ENCODE assay signal across 35 cellular contexts in the genomic region with DNA sequence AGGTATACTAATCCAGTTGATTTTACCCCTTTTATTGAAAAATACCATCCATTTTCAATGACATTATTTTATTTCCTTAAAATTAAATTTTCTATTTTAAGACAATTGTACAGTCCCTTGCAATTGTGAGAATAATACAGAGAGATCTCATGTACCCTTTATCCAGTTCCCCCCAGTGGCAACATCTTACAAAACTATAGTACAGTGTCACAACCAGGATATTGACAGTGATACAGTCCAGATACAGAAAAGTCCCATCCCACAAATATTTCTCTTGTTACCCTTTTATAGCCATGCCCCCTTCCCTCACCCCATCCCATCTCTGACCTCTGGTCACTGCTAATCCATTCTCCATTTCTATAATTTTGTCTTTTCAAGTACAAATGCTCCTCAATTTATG. TPM values are rescaled to one million over a fixed set of nuclear protein-coding genes. Genes with fewer than 3 reads are reported as not detected.
"Had no signal": no experiment of that assay in that cellular context is flagged by ENCODE, and none has a peak within 500 bp of the region (broad histone marks: within the 10 kb centered on the region; RNA-seq: fewer than 3 reads in every experiment).

No MANE protein-coding gene starts in this region.

- H3K36me3 Mint-ChIP-seq: activated naive CD4-positive, alpha-beta T cell treated with anti-CD3 and anti-CD28 coated beads, Interleukin-2, amount 10 ng/mL, durations not matched to agents 7 days and 5 days had no signal

- H3K4me3 Mint-ChIP-seq: activated B cell treated with CpG ODN at 0.5 μM for 24 hours; activated CD4-positive, alpha-beta memory T cell treated with anti-CD3 and anti-CD28 coated beads for 36 hours; activated CD4-positive, alpha-beta T cell treated with anti-CD3 and anti-CD28 coated beads, Interleukin-2, amount 10 ng/mL, durations not matched to agents 24 days and 14 days; activated CD8-positive, alpha-beta T cell treated with anti-CD3 and anti-CD28 coated beads for 36 hours; activated naive CD4-positive, alpha-beta T cell treated with anti-CD3 and anti-CD28 coated beads, Interleukin-2, amount 10 ng/mL, durations not matched to agents 7 days and 5 days; activated naive CD8-positive, alpha-beta T cell treated with anti-CD3 and anti-CD28 coated beads for 36 hours; activated T-cell treated with anti-CD3 and anti-CD28 coated beads, Interleukin-2, amount 50 U/mL, for 4 hours; activated T-cell treated with anti-CD3 and anti-CD28 coated beads, Interleukin-2, amount 50 U/mL, for 72 hours; activated T-helper 1 cell treated with anti-CD3 and anti-CD28 coated beads, Interleukin-12 subunit alpha, Interleukin-12 subunit beta, Interleukin-2, Interleukin-4 antibody, amounts not matched to agents 30 ng/mL and 10 ng/mL and 1 ng/mL, durations not matched to agents 14 hours and 24 hours and 36 hours; activated T-helper 17 cell treated with anti-CD3 and anti-CD28 coated beads, Interleukin-2, amount 50 U/mL, for 72 hours; T-helper 1 cell treated with Interleukin-12 subunit alpha and Interleukin-12 subunit beta and Interleukin-4 antibody, amounts not matched to agents 30 μg/mL and 1 μg/mL, for 36 hours; T-helper 2 cell treated with Interferon-gamma antibody and Interleukin-4, amounts not matched to agents 5 μg/mL and 100 μg/mL, for 36 hours had no signal

- FAIRE-seq: astrocyte, TTC549 had no signal

- H3K4me1 ChIP-seq: adrenal gland, breast epithelium had no signal

- H3K9me3 ChIP-seq: adrenal gland had no signal

- H3K36me3 ChIP-seq: adrenal gland, brain microvascular endothelial cell, breast epithelium had no signal

- DNase-seq: activated B cell treated with CpG ODN at 0.5 μM for 24 hours; activated CD4-positive, alpha-beta memory T cell treated with anti-CD3 and anti-CD28 coated beads for 36 hours; activated CD4-positive, alpha-beta T cell treated with anti-CD3 and anti-CD28 coated beads for 4 hours; activated CD4-positive, alpha-beta T cell treated with anti-CD3 and anti-CD28 coated beads, Interleukin-2, amount 10 ng/mL, durations not matched to agents 24 days and 14 days; activated CD4-positive, alpha-beta T cell treated with anti-CD3 and anti-CD28 coated beads, Interleukin-2, amount 50 U/mL, for 1 hour; activated CD4-positive, alpha-beta T cell treated with anti-CD3 and anti-CD28 coated beads, Interleukin-2, amount 50 U/mL, for 4 hours; activated CD4-positive, CD25-positive, alpha-beta regulatory T cell treated with anti-CD3 and anti-CD28 coated beads, Interleukin-2, amount 50 U/mL, for 72 hours; activated CD8-positive, alpha-beta memory T cell treated with anti-CD3 and anti-CD28 coated beads, Interleukin-2, amount 50 U/mL, for 4 hours; activated CD8-positive, alpha-beta T cell treated with anti-CD3 and anti-CD28 coated beads for 36 hours; activated effector memory CD4-positive, alpha-beta T cell treated with anti-CD3 and anti-CD28 coated beads, Interleukin-2, amount 50 U/mL, for 16 hours; activated gamma-delta T cell treated with Interleukin-2 at 50 U/mL for 16 hours; activated naive CD4-positive, alpha-beta T cell; activated naive CD4-positive, alpha-beta T cell treated with anti-CD3 and anti-CD28 coated beads, Interleukin-2, amount 10 ng/mL, durations not matched to agents 7 days and 5 days; activated naive CD8-positive, alpha-beta T cell treated with anti-CD3 and anti-CD28 coated beads for 36 hours; activated T-cell treated with anti-CD3 and anti-CD28 coated beads for 4 hours; activated T-cell treated with anti-CD3 and anti-CD28 coated beads, Interleukin-2, amount 50 U/mL, for 1 hour; activated T-cell treated with anti-CD3 and anti-CD28 coated beads, Interleukin-2, amount 50 U/mL, for 4 hours; activated T-cell treated with anti-CD3 and anti-CD28 coated beads, Interleukin-2, amount 50 U/mL, for 72 hours; amniotic stem cell; body of pancreas; brain microvascular endothelial cell; central memory CD4-positive, alpha-beta T cell; T-helper 1 cell; T-helper 2 cell; T-helper 9 cell had no signal

- H3K27ac ChIP-seq: adrenal gland, body of pancreas, brain microvascular endothelial cell, breast epithelium, VCaP had no signal

- H3K4me1 Mint-ChIP-seq: activated B cell treated with CpG ODN at 0.5 μM for 24 hours; activated CD4-positive, alpha-beta T cell treated with anti-CD3 and anti-CD28 coated beads, Interleukin-2, amount 10 ng/mL, durations not matched to agents 24 days and 14 days; activated naive CD4-positive, alpha-beta T cell treated with anti-CD3 and anti-CD28 coated beads, Interleukin-2, amount 10 ng/mL, durations not matched to agents 7 days and 5 days; activated naive CD8-positive, alpha-beta T cell treated with anti-CD3 and anti-CD28 coated beads for 36 hours had no signal

- H3K4me3 ChIP-seq: adrenal gland, body of pancreas, breast epithelium had no signal

- ATAC-seq: activated CD8-positive, alpha-beta T cell treated with anti-CD3 and anti-CD28 coated beads for 36 hours; activated naive CD4-positive, alpha-beta T cell treated with anti-CD3 and anti-CD28 coated beads, Interleukin-2, amount 50 U/mL, for 72 hours; activated T-cell treated with anti-CD3 and anti-CD28 coated beads, Interleukin-2, amount 50 U/mL, for 4 hours; activated T-cell treated with anti-CD3 and anti-CD28 coated beads, Interleukin-2, amount 50 U/mL, for 72 hours; activated T-helper 17 cell treated with anti-CD3 and anti-CD28 coated beads, Interleukin-2, amount 50 U/mL, for 72 hours; body of pancreas had no signal

- H3K27me3 ChIP-seq: body of pancreas, brain microvascular endothelial cell had no signal

- H3K27ac Mint-ChIP-seq: activated B cell treated with CpG ODN at 0.5 μM for 24 hours; activated CD4-positive, alpha-beta memory T cell treated with anti-CD3 and anti-CD28 coated beads for 36 hours; activated CD4-positive, alpha-beta T cell treated with anti-CD3 and anti-CD28 coated beads, Interleukin-2, amount 10 ng/mL, durations not matched to agents 24 days and 14 days; activated CD8-positive, alpha-beta T cell treated with anti-CD3 and anti-CD28 coated beads for 36 hours; activated naive CD4-positive, alpha-beta T cell treated with anti-CD3 and anti-CD28 coated beads, Interleukin-2, amount 10 ng/mL, durations not matched to agents 7 days and 5 days; activated naive CD4-positive, alpha-beta T cell treated with anti-CD3 and anti-CD28 coated beads, Interleukin-2, amount 50 U/mL, for 72 hours; activated naive CD8-positive, alpha-beta T cell treated with anti-CD3 and anti-CD28 coated beads for 36 hours; activated T-cell treated with anti-CD3 and anti-CD28 coated beads, Interleukin-2, amount 50 U/mL, for 72 hours; activated T-helper 1 cell treated with anti-CD3 and anti-CD28 coated beads, Interleukin-12 subunit alpha, Interleukin-12 subunit beta, Interleukin-2, Interleukin-4 antibody, amounts not matched to agents 30 ng/mL and 10 ng/mL and 1 ng/mL, durations not matched to agents 14 hours and 24 hours and 36 hours; activated T-helper 17 cell treated with anti-CD3 and anti-CD28 coated beads, Interleukin-2, amount 50 U/mL, for 72 hours; T-helper 1 cell treated with Interleukin-12 subunit alpha and Interleukin-12 subunit beta and Interleukin-4 antibody, amounts not matched to agents 30 μg/mL and 1 μg/mL, for 36 hours; T-helper 2 cell treated with Interferon-gamma antibody and Interleukin-4, amounts not matched to agents 5 μg/mL and 100 μg/mL, for 36 hours had no signal

RNA-seq across cellular contexts. Expression of gene ELFN1, which starts 18.5 kb away (rescaled TPM):
- total RNA-seq: activated B cell treated with CpG ODN at 0.5 μM for 24 hours; activated CD4-positive, alpha-beta T cell treated with anti-CD3 and anti-CD28 coated beads, Interleukin-2, amount 10 ng/mL, durations not matched to agents 24 days and 14 days; activated T-cell treated with anti-CD3 and anti-CD28 coated beads, Interleukin-2, amount 50 U/mL, for 72 hours; activated T-helper 1 cell treated with anti-CD3 and anti-CD28 coated beads, Interleukin-12 subunit alpha, Interleukin-12 subunit beta, Interleukin-2, Interleukin-4 antibody, amounts not matched to agents 30 ng/mL and 10 ng/mL and 1 ng/mL, durations not matched to agents 14 hours and 24 hours and 36 hours had no signal
